Comparison of ENCODE assay signal across 32 cellular contexts in genomic region chr9:6247266-6247665, GRCh38. TPM values are rescaled to one million over a fixed set of nuclear protein-coding genes. Genes with fewer than 3 reads are reported as not detected.
DNase-seq lines count a peak whose midpoint lies in the region; ATAC-seq and TF ChIP-seq lines count a peak whose summit lies in the region.
"Had no signal": no experiment of that assay in that cellular context is flagged by ENCODE, and none has a peak within 500 bp of the region (broad histone marks: within the 10 kb centered on the region; RNA-seq: fewer than 3 reads in every experiment).

No MANE protein-coding gene starts in this region.

- H3K36me3 ChIP-seq in RWPE2 (ENCODE audit: low read depth) (no peaks in the 10 kb centered on the region), tibial nerve (peaks cover 0 to 8% (median 0%) of the 10 kb centered on the region in 3 donors)
- H3K36me3 ChIP-seq: BE2C, right lobe of liver, thyroid gland had no signal

- TF ChIP-seq CTCF in HFFc6 (IDR thresholded peaks at IDR 0.05) = no peak
- no peak for TF ChIP-seq CTCF in RWPE2 (IDR thresholded peaks at IDR 0.05; ENCODE audit: poor library complexity, severe bottlenecking)
- no peak for TF ChIP-seq CTCF in fibroblast of the aortic adventitia (IDR thresholded peaks at IDR 0.05; ENCODE audit: insufficient read depth, low read length)
- TF ChIP-seq CTCF in tibial nerve (IDR thresholded peaks at IDR 0.05) = no peak

- no peaks in the 10 kb centered on the region; the same call in 1 of the 2 replicates for H3K27me3 Mint-ChIP-seq in HFFc6 (ENCODE audit: insufficient read depth)

- no peak for TF ChIP-seq POLR2A in tibial nerve (IDR thresholded peaks at IDR 0.05)

- H3K36me3 Mint-ChIP-seq in HFFc6 (ENCODE audit: low read depth) = no peaks in the 10 kb centered on the region
- H3K36me3 Mint-ChIP-seq: CD8-positive, alpha-beta memory T cell; naive thymus-derived CD8-positive, alpha-beta T cell had no signal

- H3K4me1 Mint-ChIP-seq in HFFc6 (ENCODE audit: low read depth) = peaks cover 34% of the 10 kb centered on the region
- H3K4me1 Mint-ChIP-seq: CD8-positive, alpha-beta memory T cell; naive thymus-derived CD8-positive, alpha-beta T cell had no signal

- peaks cover 9% of the 10 kb centered on the region for H3K4me1 ChIP-seq in RWPE2 (ENCODE audit: insufficient read depth, poor library complexity, severe bottlenecking)
- H3K4me1 ChIP-seq in tibial nerve = no peaks in the 10 kb centered on the region
- H3K4me1 ChIP-seq: BE2C, right lobe of liver, thyroid gland had no signal

- no peak overlapping the region for H3K27ac Mint-ChIP-seq in HFFc6
- H3K27ac Mint-ChIP-seq: activated CD4-positive, alpha-beta memory T cell treated with anti-CD3 and anti-CD28 coated beads, Interleukin-2, amount 10 ng/mL, durations not matched to agents 7 days and 5 days; naive thymus-derived CD8-positive, alpha-beta T cell; progenitor cell of endocrine pancreas had no signal

- H3K4me3 Mint-ChIP-seq in HFFc6 = no peak overlapping the region
- H3K4me3 Mint-ChIP-seq: activated CD4-positive, alpha-beta memory T cell treated with anti-CD3 and anti-CD28 coated beads, Interleukin-2, amount 10 ng/mL, durations not matched to agents 7 days and 5 days; CD8-positive, alpha-beta memory T cell; naive thymus-derived CD8-positive, alpha-beta T cell had no signal

- ATAC-seq in RWPE2 (ENCODE audit: low read depth) (peak; percentile 73), GM18870 (IDR thresholded peaks at IDR 0.05; ENCODE audit: unreplicated experiment) (no peak), GM19351 (IDR thresholded peaks at IDR 0.05; ENCODE audit: unreplicated experiment) (no peak)
- ATAC-seq: activated CD4-positive, CD25-positive, alpha-beta regulatory T cell treated with anti-CD3 and anti-CD28 coated beads, Interleukin-2, amount 50 U/mL, for 24 hours; naive thymus-derived CD8-positive, alpha-beta T cell; right lobe of liver had no signal

- DNase-seq in A172 (ENCODE audit: low spot score) = peak; percentile 29
- DNase-seq in HFFc6 = peak; percentile 34
- DNase-seq in RWPE2 (ENCODE audit: low spot score) = no peak
- peak; percentile 26 for DNase-seq in fibroblast of the aortic adventitia (ENCODE audit: low read depth)
- no peak for DNase-seq in tibial nerve (ENCODE audit: low spot score in 2 of 2)
- DNase-seq in NCI-H2196 treated with DMSO at 0.1 percent for 48 hours (lab: John Stamatoyannopoulos, UW; ENCODE audit: unreplicated experiment) = no peak
- DNase-seq: ACHN; activated CD4-positive, alpha-beta memory T cell treated with anti-CD3 and anti-CD28 coated beads, Interleukin-2, amount 10 ng/mL, durations not matched to agents 7 days and 5 days; activated CD8-positive, alpha-beta memory T cell treated with anti-CD3 and anti-CD28 coated beads, Interleukin-2, amount 50 U/mL, for 4 hours; activated naive CD4-positive, alpha-beta T cell treated with anti-CD3 and anti-CD28 coated beads, Interleukin-2, amount 50 U/mL, for 16 hours; BE2C; CD8-positive, alpha-beta memory T cell; GOT3; heart left ventricle; KG1; MM.1S; naive thymus-derived CD8-positive, alpha-beta T cell; NCI-H2029 treated with DMSO at 0.1 percent for 48 hours; NCI-H526 treated with DMSO at 0.1 percent for 48 hours; PC-9; right lobe of liver; SHP77; stimulated activated CD4-positive, alpha-beta T cell treated with anti-CD3 and anti-CD28 coated beads, Interleukin-12 subunit alpha, Interleukin-12 subunit beta, amount 100 ng/mL, for 4 hours; stimulated activated CD4-positive, alpha-beta T cell treated with anti-CD3 and anti-CD28 coated beads, Interleukin-2, amount 100 ng/mL, for 48 hours; thyroid gland had no signal

- no peak overlapping the region for H3K27ac ChIP-seq in RWPE2 (ENCODE audit: poor library complexity, severe bottlenecking)
- no peak overlapping the region for H3K27ac ChIP-seq in tibial nerve
- H3K27ac ChIP-seq: heart left ventricle, PC-9, right lobe of liver, thyroid gland had no signal

- TF ChIP-seq EP300 in tibial nerve (IDR thresholded peaks at IDR 0.05) = no peak

- no peak overlapping the region for H3K4me3 ChIP-seq in RWPE2 (ENCODE audit: severe bottlenecking)
- H3K4me3 ChIP-seq in fibroblast of the aortic adventitia (ENCODE audit: low read depth, low read length) = no peak overlapping the region
- H3K4me3 ChIP-seq in tibial nerve = no peak overlapping the region
- H3K4me3 ChIP-seq: heart left ventricle, lung, PC-9, right lobe of liver, thyroid gland had no signal

- no peaks in the 10 kb centered on the region for H3K27me3 ChIP-seq in RWPE2 (ENCODE audit: insufficient read depth, poor library complexity, severe bottlenecking)
- H3K27me3 ChIP-seq in tibial nerve = no peaks in the 10 kb centered on the region
- H3K27me3 ChIP-seq: BE2C, heart left ventricle, right lobe of liver, thyroid gland had no signal

- 59 to 68% methylated on average over 4 of the region's 4 CpGs for WGBS in tibial nerve, 2 donors

- H3K9me3 ChIP-seq in RWPE2 (ENCODE audit: severe bottlenecking) = no peaks in the 10 kb centered on the region
- H3K9me3 ChIP-seq in tibial nerve = no peaks in the 10 kb centered on the region
- H3K9me3 ChIP-seq: BE2C, heart left ventricle, right lobe of liver, thyroid gland had no signal

- no peaks in the 10 kb centered on the region for H3K9me3 Mint-ChIP-seq in HFFc6
- H3K9me3 Mint-ChIP-seq: activated CD4-positive, alpha-beta memory T cell treated with anti-CD3 and anti-CD28 coated beads, Interleukin-2, amount 10 ng/mL, durations not matched to agents 7 days and 5 days had no signal

RNA-seq across cellular contexts. Expression of gene IL33, which starts 31.7 kb away (rescaled TPM):
- total RNA-seq in A172 (2014; rRNA removed; shearing (Covaris generic)) = not detected in 2 replicates
- under 1 TPM in 1 of 6 experiments, not detected in 5; 0.09 TPM for total RNA-seq in HFFc6 (2021; fragmentation: NEBNext Ultra II Directional; extraction: Animal tissue kit (Norgen Biotek cat#: 25700))
- total RNA-seq in fibroblast of the aortic adventitia (ENCODE audit: low replicate concordance) (73.9 and 215 TPM in 2 replicates), tibial nerve (10 to 100 TPM; 10.3 to 25.5 (median 20.8) TPM)
- total RNA-seq: activated CD4-positive, alpha-beta memory T cell treated with anti-CD3 and anti-CD28 coated beads, Interleukin-2, amount 10 ng/mL, durations not matched to agents 7 days and 5 days; CD8-positive, alpha-beta memory T cell; mononuclear cell; naive thymus-derived CD8-positive, alpha-beta T cell; PC-9; progenitor cell of endocrine pancreas; T-helper 2 cell treated with Interferon-gamma antibody and Interleukin-4, amounts not matched to agents 100 ng/mL and 5 ng/mL, for 36 hours had no signal

Comparison
In these comparisons a context has a peak if more than half of its experiments do, and no peak if none do; other contexts are left out.
1. DNase-seq: peak in A172 (single experiment), HFFc6 (single experiment) and fibroblast of the aortic adventitia (single experiment); none in RWPE2 (single experiment), tibial nerve (0 of 2) and NCI-H2196 treated with DMSO at 0.1 percent for 48 hours (single experiment).
2. RNA of gene IL33, which starts 31.7 kb away (total RNA-seq): 73.9 to 215 TPM in fibroblast of the aortic adventitia and 10.3 to 25.5 TPM in tibial nerve; not detected in A172 and 0.09 TPM in HFFc6; every median in the first group is over 10 times any median in the second.